ENCODE assay signal across 17 cellular contexts in the genomic region with DNA sequence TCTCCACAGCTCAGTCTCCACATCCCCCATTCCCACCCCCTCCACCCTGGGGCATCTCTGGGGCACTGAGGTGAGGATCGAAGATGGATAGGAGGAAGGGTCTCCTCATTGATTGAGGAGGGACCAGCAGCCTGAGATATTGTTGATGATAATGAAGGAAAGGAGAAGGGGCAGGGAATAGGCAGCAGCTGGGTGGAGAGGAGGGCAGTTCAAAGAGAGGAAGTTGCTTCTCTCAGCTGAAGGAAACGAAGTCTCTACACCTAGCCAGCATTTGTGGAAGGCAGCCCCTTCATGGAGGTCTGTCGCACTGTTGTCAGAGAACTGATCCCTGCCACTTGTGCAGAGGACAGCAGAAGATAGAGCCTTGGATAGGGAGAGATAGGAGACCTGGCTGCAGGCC. TPM values are rescaled to one million over a fixed set of nuclear protein-coding genes. Genes with fewer than 3 reads are reported as not detected.
"Had no signal": no experiment of that assay in that cellular context is flagged by ENCODE, and none has a peak within 500 bp of the region (broad histone marks: within the 10 kb centered on the region; RNA-seq: fewer than 3 reads in every experiment).

No MANE protein-coding gene starts in this region.

- H2AFZ ChIP-seq: hepatocyte, parathyroid adenoma had no signal

- H3K79me2 ChIP-seq: hepatocyte, parathyroid adenoma had no signal

- H3K4me2 ChIP-seq: hepatocyte had no signal

- DNase-seq: effector CD4-positive, alpha-beta T cell; foreskin melanocyte; head of caudate nucleus; left colon; mesendoderm; naive B cell; retina; stimulated activated CD4-positive, alpha-beta T cell treated with anti-CD3 and anti-CD28 coated beads, Interleukin-4, amount 100 ng/mL, for 1 hour; tibial artery; upper lobe of left lung; uterus had no signal

- H3K9ac ChIP-seq: parathyroid adenoma had no signal

- H3K9me3 ChIP-seq: psoas muscle, right lobe of liver, tibial artery, upper lobe of left lung, uterus had no signal

- H3K36me3 ChIP-seq: right lobe of liver, tibial artery, upper lobe of left lung, uterus had no signal

- H3K27ac ChIP-seq: hepatocyte, parathyroid adenoma, psoas muscle, right lobe of liver, tibial artery, upper lobe of left lung, uterus had no signal

- H3K4me1 ChIP-seq: parathyroid adenoma, psoas muscle, right lobe of liver had no signal

- H3K4me3 ChIP-seq: hepatocyte, psoas muscle, right lobe of liver, tibial artery, upper lobe of left lung, uterus had no signal

- H3K27me3 ChIP-seq: right lobe of liver had no signal

RNA-seq across cellular contexts. Expression of a gene that starts 5.7 kb away (rescaled TPM):
- polyA plus RNA-seq: esophagus, hepatocyte, liver, psoas muscle had no signal

RNA-seq across cellular contexts. Expression of a gene that starts 56.1 kb away (rescaled TPM):
- polyA plus RNA-seq: hepatocyte, liver, psoas muscle had no signal
